17 cellular contexts compared by ENCODE assay signal in the genomic region with DNA sequence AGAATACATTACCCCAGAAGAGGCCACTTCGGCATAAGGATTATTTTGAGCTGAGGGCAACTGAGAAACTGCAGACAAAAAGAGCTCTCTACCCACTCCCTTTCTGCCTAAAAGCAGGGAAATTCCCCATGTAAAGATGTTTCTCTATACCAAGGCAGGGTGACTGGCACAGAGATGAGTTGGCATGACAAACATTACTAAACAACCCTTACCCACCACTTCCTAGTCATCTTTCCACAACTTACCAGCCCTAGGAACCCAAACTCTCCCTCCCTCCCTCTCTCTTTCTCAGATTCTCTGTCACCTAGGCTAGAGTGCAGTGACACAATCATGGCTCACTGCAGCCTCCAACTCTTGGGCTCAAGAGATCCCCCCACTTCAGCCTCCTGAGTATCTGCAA.
DNase-seq lines count a peak whose midpoint lies in the region; ATAC-seq and TF ChIP-seq lines count a peak whose summit lies in the region.
"Had no signal": no experiment of that assay in that cellular context is flagged by ENCODE, and none has a peak within 500 bp of the region (broad histone marks: within the 10 kb centered on the region; RNA-seq: fewer than 3 reads in every experiment).

No MANE protein-coding gene starts in this region.

- DNase-seq in activated CD8-positive, alpha-beta T cell treated with anti-CD3 and anti-CD28 coated beads for 36 hours, result peak; percentile 21
- no peak for DNase-seq in activated CD8-positive, alpha-beta T cell treated with anti-CD3 and anti-CD28 coated beads, Interleukin-2, amount 10 ng/mL, durations not matched to agents 7 days and 5 days
- DNase-seq in Daoy (ENCODE audit: low read depth) (peak; percentile 15), RPMI7951 (ENCODE audit: low read depth) (peak; percentile 9), kidney tubule cell (ENCODE audit: low spot score) (peak; percentile 64)
- DNase-seq in central memory CD4-positive, alpha-beta T cell, result no peak
- no peak for DNase-seq in activated T-helper 1 cell treated with anti-CD3 and anti-CD28 coated beads, Interleukin-12 subunit alpha, Interleukin-12 subunit beta, Interleukin-2, Interleukin-4 antibody, amounts not matched to agents 30 ng/mL and 10 ng/mL and 1 ng/mL, durations not matched to agents 14 hours and 24 hours and 36 hours (ENCODE audit: low spot score)
- DNase-seq: activated CD4-positive, alpha-beta T cell treated with anti-CD3 and anti-CD28 coated beads for 1 hour; immature natural killer cell; Karpas-422; NCI-H2107; NK-92 treated with Interleukin-12 subunit alpha and Interleukin-12 subunit beta, amount 100 ng/mL, for 24 hours; RPMI8226; T1000; testis had no signal

- CTCF ChIA-PET in activated CD8-positive, alpha-beta T cell treated with anti-CD3 and anti-CD28 coated beads for 36 hours (lab: Charles Lee), result interaction anchor here (0.9 to 1.1 kb wide), 3 partner anchors 198 to 407 kb away, joined by 3 to 4 read pairs (median 4); no protein-coding TSS in a partner anchor
- CTCF ChIA-PET in activated CD8-positive, alpha-beta T cell treated with anti-CD3 and anti-CD28 coated beads, Interleukin-2, amount 10 ng/mL, durations not matched to agents 7 days and 5 days (lab: Charles Lee), result interaction anchor here (0.6 to 8.9 kb wide), 4 partner anchors 194 to 255 kb away, joined by 3 to 112 read pairs (median 40); no protein-coding TSS in a partner anchor

- peaks cover 2% of the 10 kb centered on the region for H3K27me3 Mint-ChIP-seq in activated CD8-positive, alpha-beta T cell treated with anti-CD3 and anti-CD28 coated beads for 36 hours
- peaks cover 8% of the 10 kb centered on the region for H3K27me3 Mint-ChIP-seq in activated CD8-positive, alpha-beta T cell treated with anti-CD3 and anti-CD28 coated beads, Interleukin-2, amount 10 ng/mL, durations not matched to agents 7 days and 5 days (ENCODE audit: low read depth)
- H3K27me3 Mint-ChIP-seq in activated T-helper 1 cell treated with anti-CD3 and anti-CD28 coated beads, Interleukin-12 subunit alpha, Interleukin-12 subunit beta, Interleukin-2, Interleukin-4 antibody, amounts not matched to agents 30 ng/mL and 10 ng/mL and 1 ng/mL, durations not matched to agents 14 hours and 24 hours and 36 hours (ENCODE audit: insufficient read depth), result peaks cover 14% of the 10 kb centered on the region
- H3K27me3 Mint-ChIP-seq: progenitor cell of endocrine pancreas had no signal

- POLR2A ChIA-PET in activated CD8-positive, alpha-beta T cell treated with anti-CD3 and anti-CD28 coated beads for 36 hours (lab: Charles Lee), result interaction anchor here (0.6 kb wide), 1 partner anchor 27 kb away, joined by 5 read pairs; no protein-coding TSS in a partner anchor
- POLR2A ChIA-PET in activated CD8-positive, alpha-beta T cell treated with anti-CD3 and anti-CD28 coated beads, Interleukin-2, amount 10 ng/mL, durations not matched to agents 7 days and 5 days (lab: Charles Lee), result no interaction called here

- intact Hi-C loops in activated CD8-positive, alpha-beta T cell treated with anti-CD3 and anti-CD28 coated beads for 36 hours (cut with micrococcal nuclease), result no loop called here
- intact Hi-C loops in activated T-helper 1 cell treated with anti-CD3 and anti-CD28 coated beads, Interleukin-12 subunit alpha, Interleukin-12 subunit beta, Interleukin-2, Interleukin-4 antibody, amounts not matched to agents 30 ng/mL and 10 ng/mL and 1 ng/mL, durations not matched to agents 14 hours and 24 hours and 36 hours (cut with micrococcal nuclease), result no loop called here

- no peaks in the 10 kb centered on the region for H3K9me3 Mint-ChIP-seq in activated CD8-positive, alpha-beta T cell treated with anti-CD3 and anti-CD28 coated beads for 36 hours
- H3K9me3 Mint-ChIP-seq in activated CD8-positive, alpha-beta T cell treated with anti-CD3 and anti-CD28 coated beads, Interleukin-2, amount 10 ng/mL, durations not matched to agents 7 days and 5 days (ENCODE audit: insufficient read depth), result no peaks in the 10 kb centered on the region
- H3K9me3 Mint-ChIP-seq in activated T-helper 1 cell treated with anti-CD3 and anti-CD28 coated beads, Interleukin-12 subunit alpha, Interleukin-12 subunit beta, Interleukin-2, Interleukin-4 antibody, amounts not matched to agents 30 ng/mL and 10 ng/mL and 1 ng/mL, durations not matched to agents 14 hours and 24 hours and 36 hours, result no peaks in the 10 kb centered on the region
- H3K9me3 Mint-ChIP-seq: immature natural killer cell had no signal

- no peak for TF ChIP-seq CTCF in activated CD8-positive, alpha-beta T cell treated with anti-CD3 and anti-CD28 coated beads for 36 hours (IDR thresholded peaks at IDR 0.05)

- no peak overlapping the region for H3K27ac Mint-ChIP-seq in activated CD8-positive, alpha-beta T cell treated with anti-CD3 and anti-CD28 coated beads for 36 hours
- no peak overlapping the region for H3K27ac Mint-ChIP-seq in activated CD8-positive, alpha-beta T cell treated with anti-CD3 and anti-CD28 coated beads, Interleukin-2, amount 10 ng/mL, durations not matched to agents 7 days and 5 days
- no peak overlapping the region for H3K27ac Mint-ChIP-seq in activated T-helper 1 cell treated with anti-CD3 and anti-CD28 coated beads, Interleukin-12 subunit alpha, Interleukin-12 subunit beta, Interleukin-2, Interleukin-4 antibody, amounts not matched to agents 30 ng/mL and 10 ng/mL and 1 ng/mL, durations not matched to agents 14 hours and 24 hours and 36 hours
- H3K27ac Mint-ChIP-seq: immature natural killer cell, progenitor cell of endocrine pancreas had no signal

- no peak overlapping the region for H3K4me3 Mint-ChIP-seq in activated CD8-positive, alpha-beta T cell treated with anti-CD3 and anti-CD28 coated beads for 36 hours
- H3K4me3 Mint-ChIP-seq in activated CD8-positive, alpha-beta T cell treated with anti-CD3 and anti-CD28 coated beads, Interleukin-2, amount 10 ng/mL, durations not matched to agents 7 days and 5 days, result no peak overlapping the region
- H3K4me3 Mint-ChIP-seq in activated T-helper 1 cell treated with anti-CD3 and anti-CD28 coated beads, Interleukin-12 subunit alpha, Interleukin-12 subunit beta, Interleukin-2, Interleukin-4 antibody, amounts not matched to agents 30 ng/mL and 10 ng/mL and 1 ng/mL, durations not matched to agents 14 hours and 24 hours and 36 hours, result no peak overlapping the region
- H3K4me3 Mint-ChIP-seq: immature natural killer cell had no signal

- peak; percentile 69 for ATAC-seq in activated CD8-positive, alpha-beta T cell treated with anti-CD3 and anti-CD28 coated beads for 36 hours
- no peak for ATAC-seq in activated CD8-positive, alpha-beta T cell treated with anti-CD3 and anti-CD28 coated beads, Interleukin-2, amount 10 ng/mL, durations not matched to agents 7 days and 5 days
- no peak for ATAC-seq in GM18873 (IDR thresholded peaks at IDR 0.05; ENCODE audit: low FRiP score, unreplicated experiment)

- no peaks in the 10 kb centered on the region for H3K36me3 Mint-ChIP-seq in activated CD8-positive, alpha-beta T cell treated with anti-CD3 and anti-CD28 coated beads for 36 hours (ENCODE audit: low read depth)
- no peaks in the 10 kb centered on the region for H3K36me3 Mint-ChIP-seq in activated CD8-positive, alpha-beta T cell treated with anti-CD3 and anti-CD28 coated beads, Interleukin-2, amount 10 ng/mL, durations not matched to agents 7 days and 5 days (ENCODE audit: low read depth)
- H3K36me3 Mint-ChIP-seq in activated T-helper 1 cell treated with anti-CD3 and anti-CD28 coated beads, Interleukin-12 subunit alpha, Interleukin-12 subunit beta, Interleukin-2, Interleukin-4 antibody, amounts not matched to agents 30 ng/mL and 10 ng/mL and 1 ng/mL, durations not matched to agents 14 hours and 24 hours and 36 hours (ENCODE audit: low read depth), result no peaks in the 10 kb centered on the region
- H3K36me3 Mint-ChIP-seq: immature natural killer cell had no signal

- peaks cover 14% of the 10 kb centered on the region for H3K4me1 Mint-ChIP-seq in activated CD8-positive, alpha-beta T cell treated with anti-CD3 and anti-CD28 coated beads for 36 hours (ENCODE audit: low read depth)
- no peaks in the 10 kb centered on the region for H3K4me1 Mint-ChIP-seq in activated CD8-positive, alpha-beta T cell treated with anti-CD3 and anti-CD28 coated beads, Interleukin-2, amount 10 ng/mL, durations not matched to agents 7 days and 5 days (ENCODE audit: low read depth)
- peaks cover 11% of the 10 kb centered on the region for H3K4me1 Mint-ChIP-seq in activated T-helper 1 cell treated with anti-CD3 and anti-CD28 coated beads, Interleukin-12 subunit alpha, Interleukin-12 subunit beta, Interleukin-2, Interleukin-4 antibody, amounts not matched to agents 30 ng/mL and 10 ng/mL and 1 ng/mL, durations not matched to agents 14 hours and 24 hours and 36 hours (ENCODE audit: low read depth)
- H3K4me1 Mint-ChIP-seq: immature natural killer cell had no signal

Comparison
In these comparisons a context has a peak if more than half of its experiments do, and no peak if none do; other contexts are left out.
1. DNase-seq: peak in activated CD8-positive, alpha-beta T cell treated with anti-CD3 and anti-CD28 coated beads for 36 hours (single experiment), Daoy (single experiment), RPMI7951 (single experiment) and kidney tubule cell (single experiment); none in activated CD8-positive, alpha-beta T cell treated with anti-CD3 and anti-CD28 coated beads, Interleukin-2, amount 10 ng/mL, durations not matched to agents 7 days and 5 days (single experiment), central memory CD4-positive, alpha-beta T cell (single experiment) and activated T-helper 1 cell treated with anti-CD3 and anti-CD28 coated beads, Interleukin-12 subunit alpha, Interleukin-12 subunit beta, Interleukin-2, Interleukin-4 antibody, amounts not matched to agents 30 ng/mL and 10 ng/mL and 1 ng/mL, durations not matched to agents 14 hours and 24 hours and 36 hours (single experiment).